ENCODE assay signal across 8 cellular contexts in genomic region chr9:133417541-133418461, GRCh38. TPM values are rescaled to one million over a fixed set of nuclear protein-coding genes. Genes with fewer than 3 reads are reported as not detected.
DNase-seq lines count a peak whose midpoint lies in the region; ATAC-seq and TF ChIP-seq lines count a peak whose summit lies in the region.

TSS of gene REXO4 (minus strand) at chr9:133418010. CDS start at chr9:133417844, 166 bp downstream.

- no peak for TF ChIP-seq CTCF in fibroblast of mammary gland (conservative IDR thresholded peaks at IDR 0.05; ENCODE audit: control insufficient read depth, insufficient read depth, low read depth, low read length)

- peak within 1 kb of the TSS; percentile 92 for H3K4me3 Mint-ChIP-seq in natural killer cell treated with Interleukin-12 subunit alpha and Interleukin-12 subunit beta and Interleukin-15 and Interleukin-18, amount 100 ng/mL, for 72 hours

- ATAC-seq in GM21528 (IDR thresholded peaks at IDR 0.05; ENCODE audit: low FRiP score, unreplicated experiment) = peak; percentile 73
- ATAC-seq in natural killer cell treated with Interleukin-12 subunit alpha and Interleukin-12 subunit beta and Interleukin-15 and Interleukin-18, amount 100 ng/mL, for 72 hours = peak; percentile 89 to 92

- H3K4me3 ChIP-seq in Jurkat, Clone E6-1 (ENCODE audit: low read length) = peak within 1 kb of the TSS; percentile 92
- H3K4me3 ChIP-seq in fibroblast of mammary gland (ENCODE audit: control insufficient read depth, low read depth, low read length) = peak within 1 kb of the TSS; percentile 88

- peak within 1 kb of the TSS; percentile 87 to 88 for H3K27ac Mint-ChIP-seq in natural killer cell treated with Interleukin-12 subunit alpha and Interleukin-12 subunit beta and Interleukin-15 and Interleukin-18, amount 100 ng/mL, for 72 hours

- peaks cover 42 to 51% of the 10 kb centered on the region in 2 donors for H3K4me1 Mint-ChIP-seq in natural killer cell treated with Interleukin-12 subunit alpha and Interleukin-12 subunit beta and Interleukin-15 and Interleukin-18, amount 100 ng/mL, for 72 hours (ENCODE audit: low read depth in 2 of 2)

- H3K27me3 Mint-ChIP-seq in natural killer cell treated with Interleukin-12 subunit alpha and Interleukin-12 subunit beta and Interleukin-15 and Interleukin-18, amount 100 ng/mL, for 72 hours = no peaks in the 10 kb centered on the region

- peaks cover 9% of the 10 kb centered on the region for H3K36me3 Mint-ChIP-seq in natural killer cell treated with Interleukin-12 subunit alpha and Interleukin-12 subunit beta and Interleukin-15 and Interleukin-18, amount 100 ng/mL, for 72 hours

- H3K9me3 Mint-ChIP-seq in natural killer cell treated with Interleukin-12 subunit alpha and Interleukin-12 subunit beta and Interleukin-15 and Interleukin-18, amount 100 ng/mL, for 72 hours = peaks cover 4% of the 10 kb centered on the region

- DNase-seq in DMS153 (lab: John Stamatoyannopoulos, UW) (peak; percentile 65), RPMI8226 (peak; percentile 93), fibroblast of mammary gland (ENCODE audit: low read depth) (peak; percentile 90)
- peak; percentile 89 for DNase-seq in Jurkat, Clone E6-1 (ENCODE audit: low read depth, low spot score)
- DNase-seq in activated T-helper 1 cell treated with anti-CD3 and anti-CD28 coated beads, Interleukin-2, amount 50 U/mL, for 16 hours (ENCODE audit: low read depth in 1 of 2, low spot score in 1 of 2) = peak; percentile 63 to 72
- peak; percentile 89 for DNase-seq in natural killer cell treated with Interleukin-12 subunit alpha and Interleukin-12 subunit beta and Interleukin-15 and Interleukin-18, amount 100 ng/mL, for 72 hours (ENCODE audit: low spot score)
- peak; percentile 81 for DNase-seq in stimulated activated naive CD4-positive, alpha-beta T cell treated with Interleukin-2 at 50 U/mL for 16 hours (lab: John Stamatoyannopoulos, UW)

RNA-seq across cellular contexts. Expression of gene REXO4, which starts in this region (rescaled TPM):
- polyA plus RNA-seq in Jurkat, Clone E6-1 (2012; ENCODE audit: insufficient read depth, insufficient read length) = 33.0 TPM
- total RNA-seq in natural killer cell treated with Interleukin-12 subunit alpha and Interleukin-12 subunit beta and Interleukin-15 and Interleukin-18, amount 100 ng/mL, for 72 hours = 10 to 100 TPM; 34.3 to 55.1 TPM

Comparison
In these comparisons a context has a peak if more than half of its experiments do, and no peak if none do; other contexts are left out.
1. Peak in every context shown above with its lines: DNase-seq, ATAC-seq and H3K4me3 ChIP-seq.